Comparison of ENCODE assay signal across 29 cellular contexts in genomic region chr11:106480581-106481185, GRCh38.
DNase-seq lines count a peak whose midpoint lies in the region; ATAC-seq, FAIRE-seq and TF ChIP-seq lines count a peak whose summit lies in the region.
"Had no signal": no experiment of that assay in that cellular context is flagged by ENCODE, and none has a peak within 500 bp of the region (broad histone marks: within the 10 kb centered on the region; RNA-seq: fewer than 3 reads in every experiment).

No MANE protein-coding gene starts in this region.

- no peak for FAIRE-seq in astrocyte (lab: Jason Lieb, UNC)
- FAIRE-seq: GM12878, H54, pancreas, TTC549 had no signal

- H3K4me2 ChIP-seq in astrocyte (ENCODE audit: low read length) = peak overlapping the region; percentile 19
- peak overlapping the region; percentile 46 for H3K4me2 ChIP-seq in smooth muscle cell

- H2AFZ ChIP-seq in astrocyte (ENCODE audit: low read depth, low read length) (no peak overlapping the region), smooth muscle cell (ENCODE audit: low read depth) (no peak overlapping the region)

- H3F3A ChIP-seq in smooth muscle cell (ENCODE audit: low read depth) = peaks cover 4% of the 10 kb centered on the region

- H3K36me3 Mint-ChIP-seq in astrocyte (ENCODE audit: low read depth, unreplicated experiment) = no peaks in the 10 kb centered on the region
- no peaks in the 10 kb centered on the region for H3K36me3 Mint-ChIP-seq in activated naive CD4-positive, alpha-beta T cell treated with anti-CD3 and anti-CD28 coated beads, Interleukin-2, amount 50 U/mL, for 72 hours
- H3K36me3 Mint-ChIP-seq: activated naive CD4-positive, alpha-beta T cell treated with anti-CD3 and anti-CD28 coated beads, Interleukin-2, amount 10 ng/mL, durations not matched to agents 7 days and 5 days; IgD-negative memory B cell; natural killer cell treated with Interleukin-12 subunit alpha and Interleukin-12 subunit beta and Interleukin-15 and Interleukin-18, amount 100 ng/mL, for 72 hours; stimulated activated naive B cell treated with anti-CD40 and anti-IgM and Interleukin-4, amounts not matched to agents 10 μg/mL and 1 μg/mL and 100 μg/mL, for 72 hours; T-cell had no signal

- DNase-seq in HCEC 1CT = peak; percentile 17
- DNase-seq in astrocyte (ENCODE audit: low read depth) = peak; percentile 84
- peak; percentile 4 for DNase-seq in kidney tubule cell (ENCODE audit: low spot score)
- DNase-seq in smooth muscle cell (lab: John Stamatoyannopoulos, UW; ENCODE audit: unreplicated experiment) = no peak
- no peak for DNase-seq in cardiac septum (ENCODE audit: low spot score)
- DNase-seq in psoas muscle = no peak
- no peak for DNase-seq in activated naive CD4-positive, alpha-beta T cell treated with anti-CD3 and anti-CD28 coated beads, Interleukin-2, amount 50 U/mL, for 72 hours (ENCODE audit: low spot score in 2 of 2)
- DNase-seq: activated CD4-positive, alpha-beta memory T cell treated with anti-CD3 and anti-CD28 coated beads, Interleukin-2, amount 10 ng/mL, durations not matched to agents 7 days and 5 days; activated CD8-positive, alpha-beta memory T cell treated with anti-CD3 and anti-CD28 coated beads, Interleukin-2, amount 50 U/mL, for 48 hours; activated naive CD4-positive, alpha-beta T cell treated with anti-CD3 and anti-CD28 coated beads, Interleukin-2, amount 10 ng/mL, durations not matched to agents 7 days and 5 days; caudate nucleus; endodermal cell; esophagus squamous epithelium; islet precursor cell; NCI-H2029; NCI-H526 treated with DMSO at 0.1 percent for 48 hours; pancreas; right cardiac atrium; stimulated activated naive B cell treated with anti-CD40 and anti-IgM and Interleukin-4, amounts not matched to agents 10 μg/mL and 1 μg/mL and 100 μg/mL, for 72 hours; T-cell; upper lobe of right lung had no signal

- no peaks in the 10 kb centered on the region for H3K9me3 ChIP-seq in astrocyte (ENCODE audit: insufficient read depth, low read depth, low read length)
- H3K9me3 ChIP-seq in smooth muscle cell (replicated peaks; ENCODE audit: low read depth) = no peaks in the 10 kb centered on the region
- H3K9me3 ChIP-seq in psoas muscle = no peaks in the 10 kb centered on the region
- H3K9me3 ChIP-seq: esophagus squamous epithelium, pancreas, upper lobe of right lung had no signal

- TF ChIP-seq CTCF in astrocyte (IDR thresholded peaks at IDR 0.05; ENCODE audit: insufficient read depth, low read depth, low read length) (no peak), smooth muscle cell (IDR thresholded peaks at IDR 0.05; ENCODE audit: borderline replicate concordance, insufficient read depth, poor library complexity, severe bottlenecking) (no peak), psoas muscle (IDR thresholded peaks at IDR 0.05) (no peak)

- no peak for ATAC-seq in psoas muscle
- ATAC-seq in activated naive CD4-positive, alpha-beta T cell treated with anti-CD3 and anti-CD28 coated beads, Interleukin-2, amount 50 U/mL, for 72 hours = no peak
- ATAC-seq: activated CD4-positive, CD25-positive, alpha-beta regulatory T cell treated with anti-CD3 and anti-CD28 coated beads, Interleukin-2, amount 50 U/mL, for 24 hours; GM12878; natural killer cell treated with Interleukin-12 subunit alpha and Interleukin-12 subunit beta and Interleukin-15 and Interleukin-18, amount 100 ng/mL, for 72 hours; Panc1; pancreas; right cardiac atrium; stimulated activated naive B cell treated with anti-CD40 and anti-IgM and Interleukin-4, amounts not matched to agents 10 μg/mL and 1 μg/mL and 100 μg/mL, for 72 hours; T-cell; upper lobe of right lung had no signal

- H3K4me3 Mint-ChIP-seq in astrocyte (ENCODE audit: unreplicated experiment) = no peak overlapping the region
- H3K4me3 Mint-ChIP-seq: activated CD4-positive, alpha-beta memory T cell treated with anti-CD3 and anti-CD28 coated beads, Interleukin-2, amount 10 ng/mL, durations not matched to agents 7 days and 5 days; activated naive CD4-positive, alpha-beta T cell treated with anti-CD3 and anti-CD28 coated beads, Interleukin-2, amount 10 ng/mL, durations not matched to agents 7 days and 5 days; dendritic cell treated with granulocyte-macrophage colony-stimulating factor and Interleukin-4, amounts not matched to agents 40 ng/mL and 50 ng/mL, for 4 days; endodermal cell; IgD-negative memory B cell; natural killer cell treated with Interleukin-12 subunit alpha and Interleukin-12 subunit beta and Interleukin-15 and Interleukin-18, amount 100 ng/mL, for 72 hours; stimulated activated naive B cell treated with anti-CD40 and anti-IgM and Interleukin-4, amounts not matched to agents 10 μg/mL and 1 μg/mL and 100 μg/mL, for 72 hours; T-cell had no signal

- H3K79me2 ChIP-seq in astrocyte (ENCODE audit: insufficient read depth, low read length) = no peaks in the 10 kb centered on the region
- no peaks in the 10 kb centered on the region for H3K79me2 ChIP-seq in smooth muscle cell (ENCODE audit: low read depth)

- H3K4me1 ChIP-seq in astrocyte (ENCODE audit: insufficient read depth, low read length) = peaks cover 16% of the 10 kb centered on the region
- peaks cover 25% of the 10 kb centered on the region for H3K4me1 ChIP-seq in smooth muscle cell (ENCODE audit: low read depth)
- H3K4me1 ChIP-seq in psoas muscle = no peaks in the 10 kb centered on the region
- H3K4me1 ChIP-seq: esophagus squamous epithelium, upper lobe of right lung had no signal

- 53% methylated on average over 1 of the region's 1 CpG for WGBS in smooth muscle cell (ENCODE audit: low lambda C conversion rate)
- 81 to 91% (median 86%) methylated on average over 1 of the region's 1 CpG for WGBS in psoas muscle, 3 donors

- intact Hi-C loops in cardiac septum (cut with DNase I) (no loop called here), psoas muscle (cut with DNase I) (no loop called here)

- H3K27me3 ChIP-seq in astrocyte (ENCODE audit: insufficient read depth, low read length) (no peaks in the 10 kb centered on the region), smooth muscle cell (ENCODE audit: low read depth) (no peaks in the 10 kb centered on the region), psoas muscle (ENCODE audit: insufficient read depth in 3 of 3, low read length in 2 of 3) (no peaks in the 10 kb centered on the region)
- H3K27me3 ChIP-seq: esophagus squamous epithelium, pancreas, upper lobe of right lung had no signal

- H3K36me3 ChIP-seq in astrocyte (ENCODE audit: insufficient read depth, low read length) (no peaks in the 10 kb centered on the region), smooth muscle cell (ENCODE audit: low read depth) (no peaks in the 10 kb centered on the region), psoas muscle (ENCODE audit: insufficient read depth in 1 of 2, low read depth in 1 of 2) (no peaks in the 10 kb centered on the region)
- H3K36me3 ChIP-seq: esophagus squamous epithelium, pancreas, upper lobe of right lung had no signal

- H4K20me1 ChIP-seq in astrocyte (ENCODE audit: insufficient read depth, low read length) (no peaks in the 10 kb centered on the region), smooth muscle cell (ENCODE audit: low read depth) (no peaks in the 10 kb centered on the region)

- H3K27ac Mint-ChIP-seq in astrocyte (ENCODE audit: unreplicated experiment) = peak overlapping the region; percentile 48
- H3K27ac Mint-ChIP-seq in activated naive CD4-positive, alpha-beta T cell treated with anti-CD3 and anti-CD28 coated beads, Interleukin-2, amount 50 U/mL, for 72 hours = no peak overlapping the region
- H3K27ac Mint-ChIP-seq: activated CD4-positive, alpha-beta memory T cell treated with anti-CD3 and anti-CD28 coated beads, Interleukin-2, amount 10 ng/mL, durations not matched to agents 7 days and 5 days; activated naive CD4-positive, alpha-beta T cell treated with anti-CD3 and anti-CD28 coated beads, Interleukin-2, amount 10 ng/mL, durations not matched to agents 7 days and 5 days; dendritic cell treated with granulocyte-macrophage colony-stimulating factor and Interleukin-4, amounts not matched to agents 40 ng/mL and 50 ng/mL, for 4 days; endodermal cell; IgD-negative memory B cell; natural killer cell treated with Interleukin-12 subunit alpha and Interleukin-12 subunit beta and Interleukin-15 and Interleukin-18, amount 100 ng/mL, for 72 hours; stimulated activated naive B cell treated with anti-CD40 and anti-IgM and Interleukin-4, amounts not matched to agents 10 μg/mL and 1 μg/mL and 100 μg/mL, for 72 hours; T-cell had no signal

- H3K9ac ChIP-seq in astrocyte (ENCODE audit: low read length) (no peak overlapping the region), smooth muscle cell (ENCODE audit: low read depth) (no peak overlapping the region)

- H3K27me3 Mint-ChIP-seq in astrocyte (ENCODE audit: low read depth, unreplicated experiment) = no peaks in the 10 kb centered on the region
- H3K27me3 Mint-ChIP-seq: activated CD4-positive, alpha-beta memory T cell treated with anti-CD3 and anti-CD28 coated beads, Interleukin-2, amount 10 ng/mL, durations not matched to agents 7 days and 5 days; activated naive CD4-positive, alpha-beta T cell treated with anti-CD3 and anti-CD28 coated beads, Interleukin-2, amount 10 ng/mL, durations not matched to agents 7 days and 5 days; dendritic cell treated with granulocyte-macrophage colony-stimulating factor and Interleukin-4, amounts not matched to agents 40 ng/mL and 50 ng/mL, for 4 days; IgD-negative memory B cell; natural killer cell treated with Interleukin-12 subunit alpha and Interleukin-12 subunit beta and Interleukin-15 and Interleukin-18, amount 100 ng/mL, for 72 hours; stimulated activated naive B cell treated with anti-CD40 and anti-IgM and Interleukin-4, amounts not matched to agents 10 μg/mL and 1 μg/mL and 100 μg/mL, for 72 hours; T-cell had no signal

- no peak overlapping the region for H3K27ac ChIP-seq in astrocyte (ENCODE audit: low read depth, low read length)
- no peak overlapping the region for H3K27ac ChIP-seq in smooth muscle cell (ENCODE audit: low read depth)
- H3K27ac ChIP-seq in psoas muscle = no peak overlapping the region
- H3K27ac ChIP-seq: esophagus squamous epithelium, pancreas, upper lobe of right lung had no signal

- peaks cover 35% of the 10 kb centered on the region for H3K4me1 Mint-ChIP-seq in astrocyte (ENCODE audit: low read depth, unreplicated experiment)
- H3K4me1 Mint-ChIP-seq: activated CD4-positive, alpha-beta memory T cell treated with anti-CD3 and anti-CD28 coated beads, Interleukin-2, amount 10 ng/mL, durations not matched to agents 7 days and 5 days; activated naive CD4-positive, alpha-beta T cell treated with anti-CD3 and anti-CD28 coated beads, Interleukin-2, amount 10 ng/mL, durations not matched to agents 7 days and 5 days; stimulated activated naive B cell treated with anti-CD40 and anti-IgM and Interleukin-4, amounts not matched to agents 10 μg/mL and 1 μg/mL and 100 μg/mL, for 72 hours; T-cell had no signal

- H3K4me3 ChIP-seq in astrocyte (ENCODE audit: insufficient read depth, low read depth, low read length) (no peak overlapping the region), smooth muscle cell (no peak overlapping the region), psoas muscle (no peak overlapping the region)
- H3K4me3 ChIP-seq: esophagus squamous epithelium, GM12878, pancreas, upper lobe of right lung had no signal

- no peaks in the 10 kb centered on the region for H3K9me3 Mint-ChIP-seq in astrocyte (ENCODE audit: unreplicated experiment)
- H3K9me3 Mint-ChIP-seq in activated naive CD4-positive, alpha-beta T cell treated with anti-CD3 and anti-CD28 coated beads, Interleukin-2, amount 50 U/mL, for 72 hours = peaks cover 0 to 7% of the 10 kb centered on the region in 2 donors
- H3K9me3 Mint-ChIP-seq: endodermal cell had no signal

Comparison
In these comparisons a context has a peak if more than half of its experiments do, and no peak if none do; other contexts are left out.
1. DNase-seq: peak in HCEC 1CT (single experiment), astrocyte (single experiment) and kidney tubule cell (single experiment); none in smooth muscle cell (single experiment), cardiac septum (single experiment), psoas muscle (0 of 2) and activated naive CD4-positive, alpha-beta T cell treated with anti-CD3 and anti-CD28 coated beads, Interleukin-2, amount 50 U/mL, for 72 hours (0 of 2).